ENCODE assay signal across 8 cellular contexts in genomic region chr1:68497358-68497698, GRCh38. TPM values are rescaled to one million over a fixed set of nuclear protein-coding genes. Genes with fewer than 3 reads are reported as not detected.
DNase-seq lines count a peak whose midpoint lies in the region; ATAC-seq and TF ChIP-seq lines count a peak whose summit lies in the region.

No MANE protein-coding gene starts in this region.

- DNase-seq in fibroblast of the aortic adventitia (ENCODE audit: low read depth) (no peak), skeletal muscle cell (ENCODE audit: low read depth) (no peak), ACHN (no peak)
- no peak for DNase-seq in activated CD4-positive, alpha-beta T cell treated with anti-CD3 and anti-CD28 coated beads for 4 hours

- H3K27me3 ChIP-seq in OCI-LY1 (ENCODE audit: insufficient read depth, low read length): no peaks in the 10 kb centered on the region

- in situ Hi-C loops in ACHN (cut with HindIII; ENCODE audit: low pct_ligation_motif_present, low pct_unique_long_range_greater_than_20kb, low sequenced_read_pairs): no loop called here

- TF ChIP-seq CTCF in C4-2B (conservative IDR thresholded peaks at IDR 0.05) (no peak), OCI-LY1 (IDR thresholded peaks at IDR 0.05; ENCODE audit: low read length) (no peak), fibroblast of the aortic adventitia (IDR thresholded peaks at IDR 0.05; ENCODE audit: insufficient read depth, low read length) (no peak)

- H4K20me1 ChIP-seq in OCI-LY1 (ENCODE audit: insufficient read depth, low read length): no peaks in the 10 kb centered on the region

- H3K27ac ChIP-seq in C4-2B (peak overlapping the region; percentile 84), OCI-LY1 (ENCODE audit: low read depth, low read length, poor library complexity, severe bottlenecking) (no peak overlapping the region)

- H3K36me3 ChIP-seq in OCI-LY1 (ENCODE audit: insufficient read depth, low read length): peaks cover 19% of the 10 kb centered on the region

- H3K4me3 ChIP-seq in OCI-LY1 (ENCODE audit: low read depth, low read length, poor library complexity, severe bottlenecking) (peak overlapping the region; percentile 90), fibroblast of the aortic adventitia (ENCODE audit: low read depth, low read length) (peak overlapping the region; percentile 95), skeletal muscle cell (ENCODE audit: low read depth, low read length) (peak overlapping the region; percentile 97)

- H3K9ac ChIP-seq in OCI-LY1 (ENCODE audit: low read length): peak overlapping the region; percentile 91

- no peaks in the 10 kb centered on the region for H3K9me2 ChIP-seq in OCI-LY1 (ENCODE audit: low read depth, low read length)

- H3K4me1 ChIP-seq in OCI-LY1 (ENCODE audit: insufficient read depth, low read length, severe bottlenecking): peaks cover 37% of the 10 kb centered on the region

- no peaks in the 10 kb centered on the region for H3F3A ChIP-seq in OCI-LY1 (ENCODE audit: insufficient read depth, low read length)

- peak overlapping the region; percentile 81 for H3K4me2 ChIP-seq in OCI-LY1 (ENCODE audit: low read length)

- H3K79me2 ChIP-seq in OCI-LY1 (ENCODE audit: insufficient read depth, low read length): peaks cover 23% of the 10 kb centered on the region

- peak overlapping the region; percentile 95 for H2AFZ ChIP-seq in OCI-LY1 (ENCODE audit: low read length)

- peak; percentile 29 for ATAC-seq in GM21717 (IDR thresholded peaks at IDR 0.05; ENCODE audit: unreplicated experiment)
- ATAC-seq in HG03025 (IDR thresholded peaks at IDR 0.05; ENCODE audit: low FRiP score, unreplicated experiment): no peak

- no peaks in the 10 kb centered on the region for H3K9me3 ChIP-seq in OCI-LY1 (ENCODE audit: low read length)

RNA-seq across cellular contexts. Expression of gene DEPDC1, which starts 0.4 kb away (rescaled TPM):
- total RNA-seq in fibroblast of the aortic adventitia (ENCODE audit: low replicate concordance): 1.6 and 36.1 TPM in 2 replicates

RNA-seq across cellular contexts. Expression of gene RPE65, which starts 47.6 kb away (rescaled TPM):
- total RNA-seq in fibroblast of the aortic adventitia (ENCODE audit: low replicate concordance): not detected in 2 replicates
